Comparison of ENCODE assay signal across 10 cellular contexts in the genomic region with DNA sequence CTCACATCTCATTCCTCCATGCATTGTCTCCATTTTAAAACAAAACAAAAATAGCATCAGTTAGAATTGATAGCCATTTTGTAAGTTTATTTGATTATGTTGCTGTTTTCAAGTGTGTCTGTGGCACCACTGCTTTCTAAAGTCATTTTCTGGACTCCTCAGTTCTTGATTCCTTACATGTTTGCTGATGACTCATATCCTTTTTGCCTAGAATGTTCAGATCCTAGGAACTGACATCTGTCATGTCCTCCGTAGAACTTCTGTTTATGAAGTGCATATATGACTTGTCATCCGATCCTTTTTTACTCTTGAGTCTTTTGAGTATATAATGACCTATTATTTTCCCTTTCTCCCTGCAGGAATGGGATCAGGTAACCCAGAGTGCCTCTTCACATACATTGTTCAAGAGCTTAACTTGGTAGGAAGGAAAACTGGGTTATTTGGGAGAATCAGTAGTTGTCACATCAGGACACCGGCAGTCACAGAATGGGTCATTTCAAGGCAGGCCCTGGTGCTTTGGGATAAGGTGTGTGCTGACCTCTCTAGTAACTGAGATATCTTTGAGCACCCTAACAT.
DNase-seq lines count a peak whose midpoint lies in the region; ATAC-seq and TF ChIP-seq lines count a peak whose summit lies in the region.
"Had no signal": no experiment of that assay in that cellular context is flagged by ENCODE, and none has a peak within 500 bp of the region (broad histone marks: within the 10 kb centered on the region; RNA-seq: fewer than 3 reads in every experiment).

No MANE protein-coding gene starts in this region.

- H3K27me3 ChIP-seq in adipocyte (replicated peaks; ENCODE audit: control insufficient read depth, insufficient read depth, low read length) (no peaks in the 10 kb centered on the region), mesenchymal stem cell (ENCODE audit: control insufficient read depth in 1 of 2, insufficient read depth in 1 of 2, low read length in 2 of 2) (no peaks in the 10 kb centered on the region)
- no peaks in the 10 kb centered on the region for H3K27me3 ChIP-seq in effector memory CD4-positive, alpha-beta T cell (replicated peaks; ENCODE audit: control insufficient read depth, insufficient read depth, low read length, poor library complexity, severe bottlenecking)

- CTCF ChIA-PET in Calu3 (lab: Charles Lee): no interaction called here

- H3K18ac ChIP-seq in mesenchymal stem cell (ENCODE audit: low read depth in 1 of 2, low read length in 2 of 2): peak overlapping the region in 1 of 2 experiments; percentile 72

- H3K4me2 ChIP-seq in mesenchymal stem cell (ENCODE audit: low read length, poor library complexity, severe bottlenecking): no peak overlapping the region

- H3K27ac Mint-ChIP-seq in Calu3 (ENCODE audit: unreplicated experiment): peak overlapping the region; percentile 6

- DNase-seq in Calu3 (no peak), MV-4-11 (lab: John Stamatoyannopoulos, UW) (peak; percentile 39), adipocyte (ENCODE audit: low read depth) (peak; percentile 57), mesenchymal stem cell (peak; percentile 66), NCI-H187 (lab: John Stamatoyannopoulos, UW) (no peak), left ventricle myocardium superior (no peak), caudate nucleus (lab: John Stamatoyannopoulos, UW) (no peak)
- DNase-seq in effector memory CD4-positive, alpha-beta T cell: no peak
- DNase-seq: NCI-H526 treated with DMSO at 0.1 percent for 48 hours, T-helper 2 cell had no signal

- no peak overlapping the region for H3K4me3 Mint-ChIP-seq in Calu3 (ENCODE audit: low read depth, unreplicated experiment)

- H3K36me3 ChIP-seq in adipocyte (ENCODE audit: control insufficient read depth, insufficient read depth, low read length, severe bottlenecking) (no peaks in the 10 kb centered on the region), mesenchymal stem cell (ENCODE audit: control insufficient read depth in 1 of 2, insufficient read depth in 2 of 2, low read depth in 1 of 2, low read length in 2 of 2) (peaks cover 0 to 10% of the 10 kb centered on the region in 2 experiments)
- no peaks in the 10 kb centered on the region for H3K36me3 ChIP-seq in effector memory CD4-positive, alpha-beta T cell (ENCODE audit: control insufficient read depth, insufficient read depth, low read length)

- H2BK12ac ChIP-seq in mesenchymal stem cell (ENCODE audit: low read length in 2 of 2): peak overlapping the region in 1 of 2 experiments; percentile 63

- no peak overlapping the region for H2BK5ac ChIP-seq in mesenchymal stem cell (ENCODE audit: low read depth, low read length, poor library complexity, severe bottlenecking)

- ATAC-seq in left ventricle myocardium superior: no peak

- H3K4me1 ChIP-seq in adipocyte (ENCODE audit: control insufficient read depth, insufficient read depth, low read length) (peaks cover 10% of the 10 kb centered on the region), mesenchymal stem cell (ENCODE audit: control insufficient read depth, insufficient read depth, low read depth, low read length) (peaks cover 2% of the 10 kb centered on the region)
- H3K4me1 ChIP-seq in effector memory CD4-positive, alpha-beta T cell (ENCODE audit: control insufficient read depth, insufficient read depth, low read length, poor library complexity, severe bottlenecking): no peaks in the 10 kb centered on the region

- H3K27me3 Mint-ChIP-seq in Calu3 (ENCODE audit: unreplicated experiment): no peaks in the 10 kb centered on the region

- TF ChIP-seq CTCF in Calu3 (IDR thresholded peaks at IDR 0.05; ENCODE audit: unreplicated experiment): no peak

- H2AK5ac ChIP-seq in mesenchymal stem cell (ENCODE audit: low read length, severe bottlenecking): peak overlapping the region; percentile 18

- WGBS in mesenchymal stem cell: 100% methylated on average over 1 of the region's 3 CpGs

- H3K9me3 ChIP-seq in adipocyte (ENCODE audit: control insufficient read depth, low read length) (no peaks in the 10 kb centered on the region), mesenchymal stem cell (ENCODE audit: control insufficient read depth, low read length) (no peaks in the 10 kb centered on the region)
- no peaks in the 10 kb centered on the region for H3K9me3 ChIP-seq in effector memory CD4-positive, alpha-beta T cell (ENCODE audit: control insufficient read depth, low read length)

- peak overlapping the region; percentile 29 for H4K8ac ChIP-seq in mesenchymal stem cell (ENCODE audit: low read length)

- H3K9ac ChIP-seq in adipocyte (ENCODE audit: low read length) (no peak overlapping the region), mesenchymal stem cell (ENCODE audit: low read length) (no peak overlapping the region)

- H2BK15ac ChIP-seq in mesenchymal stem cell (ENCODE audit: low read depth, poor library complexity, severe bottlenecking): no peak overlapping the region

- H3K4ac ChIP-seq in mesenchymal stem cell (ENCODE audit: low read depth in 1 of 2, low read length in 2 of 2): peak overlapping the region in 1 of 2 experiments; percentile 31

- peaks cover 27% of the 10 kb centered on the region for H3K79me1 ChIP-seq in mesenchymal stem cell (replicated peaks; ENCODE audit: low read length, poor library complexity, severe bottlenecking)

- BruUV-seq in Calu3 (replicated peaks; lab: Mats Ljungman, UMichigan): no TSS peak

- no peak overlapping the region for H3K14ac ChIP-seq in mesenchymal stem cell (ENCODE audit: low read length in 2 of 2)

- no peak overlapping the region for H2BK120ac ChIP-seq in mesenchymal stem cell (ENCODE audit: low read depth, low read length)

- H3K27ac ChIP-seq in mesenchymal stem cell (ENCODE audit: low read length, poor library complexity, severe bottlenecking) (peak overlapping the region; percentile 41), caudate nucleus (ENCODE audit: low read depth, low read length) (no peak overlapping the region)
- H3K27ac ChIP-seq in effector memory CD4-positive, alpha-beta T cell (ENCODE audit: insufficient read depth, low read length, poor library complexity, severe bottlenecking): no peak overlapping the region

- no peaks in the 10 kb centered on the region for H3K9me3 Mint-ChIP-seq in Calu3 (ENCODE audit: low read depth, unreplicated experiment)

- no peak overlapping the region for H2AFZ ChIP-seq in mesenchymal stem cell (ENCODE audit: low read depth, low read length)

- intact Hi-C loops in Calu3 (cut with micrococcal nuclease; ENCODE audit: unreplicated experiment): no loop called here
- intact Hi-C loops in left ventricle myocardium superior (cut with micrococcal nuclease): no loop called here

- no peak overlapping the region for H4K91ac ChIP-seq in mesenchymal stem cell (ENCODE audit: low read length)

- H3K36me3 Mint-ChIP-seq in Calu3 (ENCODE audit: insufficient read depth, unreplicated experiment): no peaks in the 10 kb centered on the region

- H3K23ac ChIP-seq in mesenchymal stem cell (ENCODE audit: low read length in 2 of 2): no peak overlapping the region

- H3K4me1 Mint-ChIP-seq in Calu3 (ENCODE audit: low read depth, unreplicated experiment): peaks cover 10% of the 10 kb centered on the region

- no peak overlapping the region for H3K4me3 ChIP-seq in adipocyte (ENCODE audit: low read length)
- no peak overlapping the region for H3K4me3 ChIP-seq in mesenchymal stem cell (ENCODE audit: insufficient read depth in 1 of 2, low read depth in 1 of 2, low read length in 2 of 2)
- H3K4me3 ChIP-seq in effector memory CD4-positive, alpha-beta T cell (ENCODE audit: insufficient read depth, low read depth, low read length, poor library complexity, severe bottlenecking): no peak overlapping the region

Comparison
In these comparisons a context has a peak if more than half of its experiments do, and no peak if none do; other contexts are left out.
1. DNase-seq: peak in MV-4-11 (single experiment), adipocyte (single experiment) and mesenchymal stem cell (single experiment); none in Calu3 (single experiment), NCI-H187 (0 of 2), effector memory CD4-positive, alpha-beta T cell (0 of 3), left ventricle myocardium superior (single experiment) and caudate nucleus (0 of 61).